ENCODE assay signal across 8 cellular contexts in genomic region chr6:159168536-159169192, GRCh38. TPM values are rescaled to one million over a fixed set of nuclear protein-coding genes. Genes with fewer than 3 reads are reported as not detected.
A peak's percentile ranks its signal among the peaks of the same experiment; 100 is the strongest.
DNase-seq lines count a peak whose midpoint lies in the region; ATAC-seq, FAIRE-seq and TF ChIP-seq lines count a peak whose summit lies in the region.

No MANE protein-coding gene starts in this region.

- peaks cover 14% of the 10 kb centered on the region for H3K4me1 Mint-ChIP-seq in activated T-helper 1 cell treated with anti-CD3 and anti-CD28 coated beads, Interleukin-12 subunit alpha, Interleukin-12 subunit beta, Interleukin-2, Interleukin-4 antibody, amounts not matched to agents 30 ng/mL and 10 ng/mL and 1 ng/mL, durations not matched to agents 14 hours and 24 hours and 36 hours (ENCODE audit: low read depth)

- ATAC-seq in A549: peak; percentile 87 to 93
- no peak for ATAC-seq in GM18858 (IDR thresholded peaks at IDR 0.05; ENCODE audit: unreplicated experiment)

- intact Hi-C loops in activated T-helper 1 cell treated with anti-CD3 and anti-CD28 coated beads, Interleukin-12 subunit alpha, Interleukin-12 subunit beta, Interleukin-2, Interleukin-4 antibody, amounts not matched to agents 30 ng/mL and 10 ng/mL and 1 ng/mL, durations not matched to agents 14 hours and 24 hours and 36 hours (cut with micrococcal nuclease): loop anchor here (2.0 kb wide), 1 partner anchor 18 kb away; no protein-coding TSS in a partner anchor

- POLR2A ChIA-PET in A549 (lab: Yijun Ruan, JAX): no interaction called here

- peaks cover 72% of the 10 kb centered on the region for H3K27me3 ChIP-seq in H7 (ENCODE audit: control insufficient read depth, insufficient read depth, low read length)

- no peaks in the 10 kb centered on the region for H3K36me3 Mint-ChIP-seq in activated T-helper 1 cell treated with anti-CD3 and anti-CD28 coated beads, Interleukin-12 subunit alpha, Interleukin-12 subunit beta, Interleukin-2, Interleukin-4 antibody, amounts not matched to agents 30 ng/mL and 10 ng/mL and 1 ng/mL, durations not matched to agents 14 hours and 24 hours and 36 hours (ENCODE audit: low read depth)

- H3K36me3 ChIP-seq in H7 (replicated peaks; ENCODE audit: control insufficient read depth, insufficient read depth, low read length): no peaks in the 10 kb centered on the region

- 23% methylated on average over 25 of the region's 43 CpGs for WGBS in A549 (ENCODE audit: missing lambda C conversion rate)

- CTCF ChIA-PET in A549 (lab: Yijun Ruan, JAX): interaction anchor here (0.8 to 2.5 kb wide), 4 partner anchors 14 to 465 kb away, joined by 3 to 12 read pairs (median 4); no protein-coding TSS in a partner anchor

- peak overlapping the region; percentile 53 for H3K4me3 ChIP-seq in A549
- H3K4me3 ChIP-seq in H7 (ENCODE audit: insufficient read depth, low read depth, low read length): peak overlapping the region; percentile 47
- peak overlapping the region in 6 of 7 experiments; percentile 9 to 40 (median 21) for H3K4me3 ChIP-seq in skin epidermis

- H3K27ac ChIP-seq in A549 (peak overlapping the region in 1 of 2 experiments; percentile 68; a peak in 2 of 6 replicates), skin epidermis (no peak overlapping the region)

- TF ChIP-seq EP300 in A549 (IDR thresholded peaks at IDR 0.05): no peak

- no peak for FAIRE-seq in A549 (lab: Jason Lieb, UNC)
- no peak for FAIRE-seq in urothelium cell line (lab: Jason Lieb, UNC)

- H3K4me1 ChIP-seq in A549: peaks cover 7% of the 10 kb centered on the region; the same call in 2 of the 3 replicates

- TF ChIP-seq POLR2A in A549 (IDR thresholded peaks at IDR 0.05; ENCODE audit: low read length): no peak

- peak overlapping the region; percentile 98 for H3K4me2 ChIP-seq in A549

- no peaks in the 10 kb centered on the region for H3K9me3 ChIP-seq in A549

- peaks cover 79% of the 10 kb centered on the region for H3K27me3 Mint-ChIP-seq in activated T-helper 1 cell treated with anti-CD3 and anti-CD28 coated beads, Interleukin-12 subunit alpha, Interleukin-12 subunit beta, Interleukin-2, Interleukin-4 antibody, amounts not matched to agents 30 ng/mL and 10 ng/mL and 1 ng/mL, durations not matched to agents 14 hours and 24 hours and 36 hours (ENCODE audit: insufficient read depth)

- DNase-seq in A549 (ENCODE audit: low read depth in 1 of 2, low spot score in 1 of 2) (peak; percentile 48 to 63), H7 (peak; percentile 91), iPS DF 19.7 (ENCODE audit: low read depth, low spot score) (peak; percentile 48), GF-D8 (lab: John Stamatoyannopoulos, UW) (no peak), urothelium cell line (ENCODE audit: low spot score) (no peak)
- DNase-seq in activated T-helper 1 cell treated with anti-CD3 and anti-CD28 coated beads, Interleukin-12 subunit alpha, Interleukin-12 subunit beta, Interleukin-2, Interleukin-4 antibody, amounts not matched to agents 30 ng/mL and 10 ng/mL and 1 ng/mL, durations not matched to agents 14 hours and 24 hours and 36 hours (ENCODE audit: low spot score): no peak

- TF ChIP-seq CTCF in A549 (IDR thresholded peaks at IDR 0.05): no peak

- H3K9me3 Mint-ChIP-seq in activated T-helper 1 cell treated with anti-CD3 and anti-CD28 coated beads, Interleukin-12 subunit alpha, Interleukin-12 subunit beta, Interleukin-2, Interleukin-4 antibody, amounts not matched to agents 30 ng/mL and 10 ng/mL and 1 ng/mL, durations not matched to agents 14 hours and 24 hours and 36 hours: no peaks in the 10 kb centered on the region

- TF ChIP-seq RAD21 in A549 (conservative IDR thresholded peaks at IDR 0.05 in 1 of 2, IDR thresholded peaks at IDR 0.05 in 1 of 2): peak in 1 of 2 experiments; percentile 33; a peak in 2 of 5 replicates

- peak overlapping the region; percentile 64 for H3K4me3 Mint-ChIP-seq in activated T-helper 1 cell treated with anti-CD3 and anti-CD28 coated beads, Interleukin-12 subunit alpha, Interleukin-12 subunit beta, Interleukin-2, Interleukin-4 antibody, amounts not matched to agents 30 ng/mL and 10 ng/mL and 1 ng/mL, durations not matched to agents 14 hours and 24 hours and 36 hours

- H3K27ac Mint-ChIP-seq in activated T-helper 1 cell treated with anti-CD3 and anti-CD28 coated beads, Interleukin-12 subunit alpha, Interleukin-12 subunit beta, Interleukin-2, Interleukin-4 antibody, amounts not matched to agents 30 ng/mL and 10 ng/mL and 1 ng/mL, durations not matched to agents 14 hours and 24 hours and 36 hours: no peak overlapping the region

TF ChIP-seq in A549, 52 proteins besides CTCF, POLR2A, EP300 and RAD21:
- TF ChIP-seq, protein P1, sequence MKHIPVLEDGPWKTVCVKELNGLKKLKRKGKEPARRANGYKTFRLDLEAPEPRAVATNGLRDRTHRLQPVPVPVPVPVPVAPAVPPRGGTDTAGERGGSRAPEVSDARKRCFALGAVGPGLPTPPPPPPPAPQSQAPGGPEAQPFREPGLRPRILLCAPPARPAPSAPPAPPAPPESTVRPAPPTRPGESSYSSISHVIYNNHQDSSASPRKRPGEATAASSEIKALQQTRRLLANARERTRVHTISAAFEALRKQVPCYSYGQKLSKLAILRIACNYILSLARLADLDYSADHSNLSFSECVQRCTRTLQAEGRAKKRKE (CRISPR knock-in tag; IDR thresholded peaks at IDR 0.05; ENCODE audit: low read depth): no peak
- TF ChIP-seq, protein P2, sequence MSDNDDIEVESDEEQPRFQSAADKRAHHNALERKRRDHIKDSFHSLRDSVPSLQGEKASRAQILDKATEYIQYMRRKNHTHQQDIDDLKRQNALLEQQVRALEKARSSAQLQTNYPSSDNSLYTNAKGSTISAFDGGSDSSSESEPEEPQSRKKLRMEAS (IDR thresholded peaks at IDR 0.05): peak; percentile 43; the same call in 1 of the 2 replicates
TF ChIP-seq in A549: peak in this region for 1.

RNA-seq across cellular contexts. Expression of gene FNDC1, which starts 0.5 kb away (rescaled TPM):
- polyA plus RNA-seq in A549 (2011; rRNA removed): 0.04 TPM in 1 of 2 replicates, not detected in the other
- 0.01 TPM in 2 replicates for polyA plus RNA-seq in A549 (2012; cell fraction: cytosol; rRNA removed)
- polyA plus RNA-seq in A549 (2012; cell fraction: nucleus; rRNA removed): 0.02 and 0.07 TPM in 2 replicates
- 0.01 to 0.04 TPM in 2 of 3 replicates, not detected in the other for polyA plus RNA-seq in A549 (2017; fragmentation: RNase III; extraction: RNeasy Plus Mini Kit Qiagen cat#74134 plus additional on column Dnase treatment)
- polyA minus RNA-seq in A549 (2011; rRNA and poly(A)+ RNA removed): not detected in 2 replicates
- total RNA-seq in H7 (2014; rRNA removed; shearing (Covaris generic)): 0.11 TPM in 1 of 2 replicates, not detected in the other
- total RNA-seq in activated T-helper 1 cell treated with anti-CD3 and anti-CD28 coated beads, Interleukin-12 subunit alpha, Interleukin-12 subunit beta, Interleukin-2, Interleukin-4 antibody, amounts not matched to agents 30 ng/mL and 10 ng/mL and 1 ng/mL, durations not matched to agents 14 hours and 24 hours and 36 hours: 0.02 TPM in 1 of 2 replicates, not detected in the other

Comparison
In these comparisons a context has a peak if more than half of its experiments do, and no peak if none do; other contexts are left out.
1. DNase-seq: peak in A549 (2 of 2), H7 (single experiment) and iPS DF 19.7 (single experiment); none in activated T-helper 1 cell treated with anti-CD3 and anti-CD28 coated beads, Interleukin-12 subunit alpha, Interleukin-12 subunit beta, Interleukin-2, Interleukin-4 antibody, amounts not matched to agents 30 ng/mL and 10 ng/mL and 1 ng/mL, durations not matched to agents 14 hours and 24 hours and 36 hours (single experiment), GF-D8 (single experiment) and urothelium cell line (single experiment).
2. Peak in every context shown above with its lines, with median percentiles within 50 percentile points of each other: H3K4me3 ChIP-seq.